ENCODE assay signal across 23 cellular contexts in the genomic region with DNA sequence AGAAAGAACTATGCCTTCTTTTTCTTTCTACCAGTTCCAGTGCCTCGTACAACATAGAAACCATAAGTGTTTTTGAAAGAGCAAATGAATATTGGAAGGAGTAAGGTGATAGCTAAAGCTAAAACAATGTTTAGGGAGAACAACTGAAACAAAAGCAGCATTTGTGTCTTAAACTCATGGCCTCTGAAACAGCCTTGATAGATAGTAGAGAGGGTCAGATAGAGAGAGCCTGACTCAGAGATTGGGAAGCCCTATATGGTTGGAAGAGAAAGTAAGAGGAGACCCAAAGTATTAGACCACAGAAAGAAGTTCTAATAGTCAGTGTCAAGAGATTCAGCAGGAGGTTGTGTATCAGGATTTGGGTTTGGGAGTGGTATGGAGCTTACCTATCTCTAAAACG.
A peak's percentile ranks its signal among the peaks of the same experiment; 100 is the strongest.
DNase-seq lines count a peak whose midpoint lies in the region; ATAC-seq and TF ChIP-seq lines count a peak whose summit lies in the region.
"Had no signal": no experiment of that assay in that cellular context is flagged by ENCODE, and none has a peak within 500 bp of the region (broad histone marks: within the 10 kb centered on the region; RNA-seq: fewer than 3 reads in every experiment).

No MANE protein-coding gene starts in this region.

- TF ChIP-seq CTCF in uterus (IDR thresholded peaks at IDR 0.05): no peak

- ATAC-seq in HG03439 (IDR thresholded peaks at IDR 0.05; ENCODE audit: unreplicated experiment): no peak
- ATAC-seq: WTC11 had no signal

- H3K4me3 ChIP-seq in ACC112 (ENCODE audit: low read depth, low read length) (no peak overlapping the region; the same call in 1 of the 2 replicates), adipocyte (ENCODE audit: low read length) (no peak overlapping the region), mesenchymal stem cell (ENCODE audit: insufficient read depth in 1 of 2, low read depth in 1 of 2, low read length in 2 of 2) (no peak overlapping the region), uterus (no peak overlapping the region)
- H3K4me3 ChIP-seq: colonic mucosa, vagina had no signal

- H2BK12ac ChIP-seq in mesenchymal stem cell (ENCODE audit: low read length in 2 of 2): no peak overlapping the region

- H2AFZ ChIP-seq in ACC112 (ENCODE audit: low read length, unreplicated experiment): peak overlapping the region; percentile 43
- no peak overlapping the region for H2AFZ ChIP-seq in mesenchymal stem cell (ENCODE audit: low read depth, low read length)

- H3K4ac ChIP-seq in mesenchymal stem cell (ENCODE audit: low read depth in 1 of 2, low read length in 2 of 2): no peak overlapping the region

- no peak overlapping the region for H3K23ac ChIP-seq in mesenchymal stem cell (ENCODE audit: low read length in 2 of 2)

- no peak for TF ChIP-seq POLR2A in uterus (IDR thresholded peaks at IDR 0.05)

- peak overlapping the region; percentile 98 for H2AK5ac ChIP-seq in mesenchymal stem cell (ENCODE audit: low read length, severe bottlenecking)

- no peaks in the 10 kb centered on the region for H3K27me3 ChIP-seq in ACC112 (ENCODE audit: insufficient read depth, low read length)
- H3K27me3 ChIP-seq in adipocyte (replicated peaks; ENCODE audit: control insufficient read depth, insufficient read depth, low read length): no peaks in the 10 kb centered on the region
- no peaks in the 10 kb centered on the region for H3K27me3 ChIP-seq in mesenchymal stem cell (ENCODE audit: control insufficient read depth in 1 of 2, insufficient read depth in 1 of 2, low read length in 2 of 2)
- no peaks in the 10 kb centered on the region for H3K27me3 ChIP-seq in uterus
- H3K27me3 ChIP-seq: colonic mucosa, vagina had no signal

- 92% methylated on average over 1 of the region's 2 CpGs for WGBS in mesenchymal stem cell

- no peaks in the 10 kb centered on the region for H3K36me3 ChIP-seq in ACC112 (ENCODE audit: insufficient read depth, low read length)
- no peaks in the 10 kb centered on the region for H3K36me3 ChIP-seq in adipocyte (ENCODE audit: control insufficient read depth, insufficient read depth, low read length, severe bottlenecking)
- H3K36me3 ChIP-seq in mesenchymal stem cell (ENCODE audit: control insufficient read depth in 1 of 2, insufficient read depth in 2 of 2, low read depth in 1 of 2, low read length in 2 of 2): no peaks in the 10 kb centered on the region
- H3K36me3 ChIP-seq in uterus: no peaks in the 10 kb centered on the region
- H3K36me3 ChIP-seq: colonic mucosa, vagina had no signal

- intact Hi-C loops in uterus (cut with DNase I; ENCODE audit: low total_unique reads): no loop called here

- H3K14ac ChIP-seq in mesenchymal stem cell (ENCODE audit: low read length in 2 of 2): no peak overlapping the region

- no peaks in the 10 kb centered on the region for H3K9me3 ChIP-seq in adipocyte (ENCODE audit: control insufficient read depth, low read length)
- no peaks in the 10 kb centered on the region for H3K9me3 ChIP-seq in mesenchymal stem cell (ENCODE audit: control insufficient read depth, low read length)
- H3K9me3 ChIP-seq in uterus: no peaks in the 10 kb centered on the region
- H3K9me3 ChIP-seq: colonic mucosa, vagina had no signal

- H2BK15ac ChIP-seq in mesenchymal stem cell (ENCODE audit: low read depth, poor library complexity, severe bottlenecking): no peak overlapping the region

- H3K27ac ChIP-seq in ACC112 (ENCODE audit: low read depth, low read length) (peak overlapping the region; percentile 88), mesenchymal stem cell (ENCODE audit: low read length, poor library complexity, severe bottlenecking) (peak overlapping the region; percentile 99), uterus (no peak overlapping the region)
- H3K27ac ChIP-seq: colonic mucosa, vagina had no signal

- H3K18ac ChIP-seq in mesenchymal stem cell (ENCODE audit: low read depth in 1 of 2, low read length in 2 of 2): no peak overlapping the region

- no peak overlapping the region for H4K8ac ChIP-seq in mesenchymal stem cell (ENCODE audit: low read length)

- H2BK120ac ChIP-seq in mesenchymal stem cell (ENCODE audit: low read depth, low read length): no peak overlapping the region

- peak overlapping the region; percentile 98 for H2BK5ac ChIP-seq in mesenchymal stem cell (ENCODE audit: low read depth, low read length, poor library complexity, severe bottlenecking)

- peak; percentile 29 for DNase-seq in HT1080 (ENCODE audit: low read depth)
- DNase-seq in adipocyte (ENCODE audit: low read depth): no peak
- peak; percentile 24 for DNase-seq in mesenchymal stem cell
- no peak for DNase-seq in NOMO-1 treated with dmso at 0.1 percent for 144 hours (lab: John Stamatoyannopoulos, UW; ENCODE audit: unreplicated experiment)
- no peak for DNase-seq in NCI-H524 treated with DMSO at 0.1 percent for 48 hours (lab: John Stamatoyannopoulos, UW)
- DNase-seq in uterus: no peak
- DNase-seq: activated CD4-positive, alpha-beta memory T cell treated with anti-CD3 and anti-CD28 coated beads for 36 hours; activated naive CD4-positive, alpha-beta T cell treated with Interleukin-2 at 50 U/mL for 16 hours; CD4-positive, alpha-beta memory T cell; colonic mucosa; DND-41; endodermal cell; NCI-H1092; NCI-H2081 treated with DMSO at 0.1 percent for 48 hours; NCI-H526 treated with DMSO at 0.1 percent for 48 hours; SHP77 treated with DMSO at 0.1 percent for 48 hours; stimulated activated CD4-positive, alpha-beta T cell treated with anti-CD3 and anti-CD28 coated beads, Interleukin-12 subunit alpha, Interleukin-12 subunit beta, amount 100 ng/mL, for 4 hours; substantia nigra; T-helper 2 cell had no signal

- H3K9ac ChIP-seq in adipocyte (ENCODE audit: low read length) (peak overlapping the region; percentile 26), mesenchymal stem cell (ENCODE audit: low read length) (peak overlapping the region; percentile 27)

- no peaks in the 10 kb centered on the region for H3K79me2 ChIP-seq in ACC112 (ENCODE audit: control insufficient read depth, insufficient read depth, low read length, unreplicated experiment)

- no peak overlapping the region for H3K4me2 ChIP-seq in mesenchymal stem cell (ENCODE audit: low read length, poor library complexity, severe bottlenecking)

- no peak overlapping the region for H4K91ac ChIP-seq in mesenchymal stem cell (ENCODE audit: low read length)

- H3K4me1 ChIP-seq in ACC112 (ENCODE audit: control insufficient read depth, insufficient read depth, low read length, unreplicated experiment) (peaks cover 27% of the 10 kb centered on the region), adipocyte (ENCODE audit: control insufficient read depth, insufficient read depth, low read length) (peaks cover 25% of the 10 kb centered on the region), mesenchymal stem cell (ENCODE audit: control insufficient read depth, insufficient read depth, low read depth, low read length) (peaks cover 2% of the 10 kb centered on the region), uterus (no peaks in the 10 kb centered on the region)
- H3K4me1 ChIP-seq: colonic mucosa, vagina had no signal

- no peaks in the 10 kb centered on the region for H3K79me1 ChIP-seq in mesenchymal stem cell (replicated peaks; ENCODE audit: low read length, poor library complexity, severe bottlenecking)

Comparison
In these comparisons a context has a peak if more than half of its experiments do, and no peak if none do; other contexts are left out.
1. H3K27ac ChIP-seq: peak in ACC112 (single experiment) and mesenchymal stem cell (single experiment); none in uterus (0 of 2).
2. DNase-seq: peak in HT1080 (single experiment) and mesenchymal stem cell (single experiment); none in adipocyte (single experiment), NOMO-1 treated with dmso at 0.1 percent for 144 hours (single experiment), NCI-H524 treated with DMSO at 0.1 percent for 48 hours (single experiment) and uterus (0 of 2).